In the genomic region with DNA sequence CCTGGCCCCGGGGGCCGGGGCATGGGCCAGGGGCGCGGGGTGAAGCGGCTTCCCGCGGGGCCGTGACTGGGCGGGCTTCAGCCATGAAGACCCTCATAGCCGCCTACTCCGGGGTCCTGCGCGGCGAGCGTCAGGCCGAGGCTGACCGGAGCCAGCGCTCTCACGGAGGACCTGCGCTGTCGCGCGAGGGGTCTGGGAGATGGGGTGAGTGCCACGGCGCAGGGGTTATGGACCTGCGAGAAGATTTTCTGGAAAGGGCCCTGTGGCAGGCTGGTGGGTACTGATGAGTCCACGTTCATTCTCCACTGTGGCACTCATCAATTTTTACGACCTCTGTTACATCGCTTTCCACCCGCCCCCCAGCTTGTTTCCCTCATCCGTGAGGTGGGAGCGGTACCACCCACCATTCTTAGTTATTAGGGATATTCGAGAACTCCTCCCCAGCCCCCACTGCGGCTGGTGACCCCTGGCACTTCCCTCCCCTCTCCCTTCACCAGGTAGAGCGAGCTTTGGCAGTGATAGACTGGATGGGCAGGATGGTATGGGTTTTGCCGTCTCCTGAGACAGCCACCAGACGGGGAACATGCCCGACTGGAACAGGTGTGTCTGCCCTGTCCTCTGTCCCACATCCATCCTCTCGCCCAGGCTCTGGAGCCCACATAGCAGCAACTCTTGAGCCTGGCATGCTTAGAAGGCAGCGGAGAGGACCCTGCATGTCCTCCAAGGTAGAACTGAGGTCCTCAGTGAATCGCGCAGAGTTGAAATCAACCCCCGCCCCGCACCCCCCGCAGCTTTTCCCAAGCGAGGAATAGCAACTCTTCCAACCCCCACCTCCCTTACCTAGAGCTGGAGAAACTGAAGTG, we compare ENCODE assay signal across 9 cellular contexts. TPM values are rescaled to one million over a fixed set of nuclear protein-coding genes. Genes with fewer than 3 reads are reported as not detected.
DNase-seq lines count a peak whose midpoint lies in the region; ATAC-seq lines count a peak whose summit lies in the region.
"Had no signal": no experiment of that assay in that cellular context is flagged by ENCODE, and none has a peak within 500 bp of the region (broad histone marks: within the 10 kb centered on the region; RNA-seq: fewer than 3 reads in every experiment).

No MANE protein-coding gene starts in this region.

- intact Hi-C loops in activated CD4-positive, alpha-beta T cell treated with anti-CD3 and anti-CD28 coated beads for 36 hours (cut with DNase I, micrococcal nuclease) = loop anchor here (1.0 to 5.0 kb wide), 2 partner anchors 46 to 47 kb away; a partner anchor contains a TSS

- peaks cover 36% of the 10 kb centered on the region for H3K4me1 Mint-ChIP-seq in activated CD4-positive, alpha-beta T cell treated with anti-CD3 and anti-CD28 coated beads for 36 hours
- H3K4me1 Mint-ChIP-seq in activated naive CD4-positive, alpha-beta T cell treated with anti-CD3 and anti-CD28 coated beads, Interleukin-2, amount 50 U/mL, for 24 hours = peaks cover 21% of the 10 kb centered on the region

- H3K27me3 ChIP-seq in subcutaneous abdominal adipose tissue (ENCODE audit: control insufficient read depth in 5 of 5, insufficient read depth in 4 of 5, low read length in 5 of 5) = peaks cover 0 to 5% (median 0%) of the 10 kb centered on the region in 5 donors
- H3K27me3 ChIP-seq: adrenal gland had no signal

- no peaks in the 10 kb centered on the region for H3K9me3 ChIP-seq in subcutaneous abdominal adipose tissue (ENCODE audit: control insufficient read depth in 5 of 5, low read length in 5 of 5)
- H3K9me3 ChIP-seq: adrenal gland had no signal

- no peak overlapping the region for H3K27ac Mint-ChIP-seq in activated CD4-positive, alpha-beta T cell treated with anti-CD3 and anti-CD28 coated beads for 36 hours
- H3K27ac Mint-ChIP-seq in activated naive CD4-positive, alpha-beta T cell treated with anti-CD3 and anti-CD28 coated beads, Interleukin-2, amount 50 U/mL, for 24 hours = peak overlapping the region; percentile 32

- H3K4me1 ChIP-seq in subcutaneous abdominal adipose tissue (ENCODE audit: control insufficient read depth in 5 of 5, insufficient read depth in 5 of 5, low read length in 5 of 5) = peaks cover 9 to 91% (median 90%) of the 10 kb centered on the region in 5 donors

- no peaks in the 10 kb centered on the region for H3K9me3 Mint-ChIP-seq in activated CD4-positive, alpha-beta T cell treated with anti-CD3 and anti-CD28 coated beads for 36 hours (ENCODE audit: low read depth)
- H3K9me3 Mint-ChIP-seq in activated naive CD4-positive, alpha-beta T cell treated with anti-CD3 and anti-CD28 coated beads, Interleukin-2, amount 50 U/mL, for 24 hours = no peaks in the 10 kb centered on the region

- H3K27me3 Mint-ChIP-seq in activated CD4-positive, alpha-beta T cell treated with anti-CD3 and anti-CD28 coated beads for 36 hours = peaks cover 28% of the 10 kb centered on the region
- H3K27me3 Mint-ChIP-seq in activated naive CD4-positive, alpha-beta T cell treated with anti-CD3 and anti-CD28 coated beads, Interleukin-2, amount 50 U/mL, for 24 hours = peaks cover 13% of the 10 kb centered on the region

- ATAC-seq in activated CD4-positive, alpha-beta T cell treated with anti-CD3 and anti-CD28 coated beads for 36 hours = no peak
- no peak for ATAC-seq in HG03139 (IDR thresholded peaks at IDR 0.05; ENCODE audit: unreplicated experiment)

- H3K4me3 ChIP-seq in subcutaneous abdominal adipose tissue (ENCODE audit: low read depth in 1 of 5, low read length in 5 of 5) = peak overlapping the region; percentile 45 to 95 (median 73)

- peaks cover 0 to 8% (median 3%) of the 10 kb centered on the region in 5 donors for H3K36me3 ChIP-seq in subcutaneous abdominal adipose tissue (ENCODE audit: control insufficient read depth in 5 of 5, insufficient read depth in 5 of 5, low read length in 5 of 5)
- H3K36me3 ChIP-seq: adrenal gland had no signal

- no peak for DNase-seq in activated CD4-positive, alpha-beta T cell treated with anti-CD3 and anti-CD28 coated beads for 36 hours
- DNase-seq in activated CD4-positive, alpha-beta T cell treated with anti-CD3 and anti-CD28 coated beads, Interleukin-2, amount 50 U/mL, for 1 hour = no peak
- DNase-seq in iPS-NIHi11 (ENCODE audit: low spot score) (peak; percentile 44), NCI-H2081 (lab: John Stamatoyannopoulos, UW) (no peak), NCI-H226 (no peak)

- peak overlapping the region; percentile 54 to 92 (median 78) for H3K9ac ChIP-seq in subcutaneous abdominal adipose tissue (ENCODE audit: low read length in 5 of 5)

- peak overlapping the region; percentile 38 for H3K4me3 Mint-ChIP-seq in activated CD4-positive, alpha-beta T cell treated with anti-CD3 and anti-CD28 coated beads for 36 hours
- H3K4me3 Mint-ChIP-seq in activated naive CD4-positive, alpha-beta T cell treated with anti-CD3 and anti-CD28 coated beads, Interleukin-2, amount 50 U/mL, for 24 hours = peak overlapping the region; percentile 81

- peak overlapping the region; percentile 96 for H3K27ac ChIP-seq in subcutaneous abdominal adipose tissue (ENCODE audit: low read depth, low read length)

- no peaks in the 10 kb centered on the region for H3K36me3 Mint-ChIP-seq in activated CD4-positive, alpha-beta T cell treated with anti-CD3 and anti-CD28 coated beads for 36 hours (ENCODE audit: low read depth)
- H3K36me3 Mint-ChIP-seq in activated naive CD4-positive, alpha-beta T cell treated with anti-CD3 and anti-CD28 coated beads, Interleukin-2, amount 50 U/mL, for 24 hours = no peaks in the 10 kb centered on the region

- CTCF ChIA-PET in activated CD4-positive, alpha-beta T cell treated with anti-CD3 and anti-CD28 coated beads for 36 hours (lab: Charles Lee) = interaction anchor here (0.6 to 1.5 kb wide), 3 partner anchors 17 to 419 kb away, joined by 3 to 6 read pairs (median 4); no protein-coding TSS in a partner anchor

- POLR2A ChIA-PET in activated CD4-positive, alpha-beta T cell treated with anti-CD3 and anti-CD28 coated beads for 36 hours (lab: Charles Lee) = no interaction called here

RNA-seq across cellular contexts. Expression of a gene that starts 0.6 kb away (rescaled TPM):
- 1 to 10 TPM; 1.4 to 1.5 TPM for total RNA-seq in activated CD4-positive, alpha-beta T cell treated with anti-CD3 and anti-CD28 coated beads for 36 hours

RNA-seq across cellular contexts. Expression of a gene that starts 45.9 kb away (rescaled TPM):
- 10 to 100 TPM; 11.4 to 13.4 TPM for total RNA-seq in activated CD4-positive, alpha-beta T cell treated with anti-CD3 and anti-CD28 coated beads for 36 hours

RNA-seq across cellular contexts. Expression of a gene that starts 51.5 kb away (rescaled TPM):
- not detected for total RNA-seq in activated CD4-positive, alpha-beta T cell treated with anti-CD3 and anti-CD28 coated beads for 36 hours
